ENCODE assay signal across 8 cellular contexts in the genomic region with DNA sequence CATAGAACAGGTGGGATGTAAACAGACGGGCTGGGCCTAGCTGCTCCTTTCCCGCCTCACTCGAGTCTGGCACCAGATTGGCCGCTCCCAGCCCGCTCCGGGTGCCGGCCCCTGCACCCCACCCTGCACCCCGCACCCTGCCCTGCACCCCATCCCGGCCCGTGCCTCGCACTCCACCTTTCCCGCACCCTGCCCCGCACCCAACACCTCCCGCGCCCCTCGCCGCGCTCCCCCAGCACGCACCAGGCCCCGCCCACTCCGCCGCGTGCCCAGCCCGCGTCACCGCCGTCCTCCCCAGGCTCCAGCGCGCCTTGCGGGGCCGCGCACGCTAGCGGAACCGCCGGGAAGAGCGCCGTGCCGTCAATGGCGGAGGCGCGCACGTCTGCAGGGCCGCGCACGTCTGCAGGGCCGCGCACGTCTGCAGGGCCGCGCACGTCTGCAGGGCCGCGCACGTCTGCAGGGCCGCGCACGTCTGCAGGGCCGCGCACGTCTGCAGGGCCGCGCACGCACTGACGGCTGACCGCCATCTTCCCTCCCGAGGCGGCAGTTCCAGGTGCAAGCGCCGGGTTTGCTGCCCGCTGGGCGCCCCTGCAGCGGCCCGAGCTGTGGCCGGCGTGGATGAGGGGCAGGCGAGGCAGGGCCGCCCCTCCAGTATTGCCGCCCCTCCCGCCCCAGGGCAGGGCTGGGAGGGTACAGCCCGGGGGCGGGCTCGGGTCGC. TPM values are rescaled to one million over a fixed set of nuclear protein-coding genes. Genes with fewer than 3 reads are reported as not detected.
DNase-seq lines count a peak whose midpoint lies in the region; ATAC-seq and TF ChIP-seq lines count a peak whose summit lies in the region.

Gene UBE3C (plus strand): TSS at position 503 of the 718 bp plus-strand sequence. CDS start 347 bp downstream, outside the sequence.

- H3K4me3 ChIP-seq in BJ (ENCODE audit: low read depth, low read length): peak within 1 kb of the TSS; percentile 81

- CTCF ChIA-PET in BJ (lab: Yijun Ruan, JAX): no interaction called here
- CTCF ChIA-PET in activated CD4-positive, alpha-beta T cell treated with anti-CD3 and anti-CD28 coated beads, Interleukin-2, amount 10 ng/mL, durations not matched to agents 7 days and 5 days (lab: Charles Lee): interaction anchor here (0.7 to 1.4 kb wide), 3 partner anchors 8 to 1566 kb away, joined by 3 to 4 read pairs (median 3); partner anchors contain the start of genes LMBR1 and NCAPG2

- peaks cover 41% of the 10 kb centered on the region for H3K4me1 Mint-ChIP-seq in activated CD4-positive, alpha-beta T cell treated with anti-CD3 and anti-CD28 coated beads, Interleukin-2, amount 10 ng/mL, durations not matched to agents 7 days and 5 days

- peak; percentile 28 for DNase-seq in BJ (ENCODE audit: low read depth)
- DNase-seq in NCI-H69 (lab: John Stamatoyannopoulos, UW): peak; percentile 97
- DNase-seq in activated CD4-positive, alpha-beta T cell treated with anti-CD3 and anti-CD28 coated beads, Interleukin-2, amount 10 ng/mL, durations not matched to agents 7 days and 5 days: peak; percentile 88
- DNase-seq in cortex of kidney (lab: John Stamatoyannopoulos, UW): peak; percentile 25
- DNase-seq in left lobe of liver (ENCODE audit: low spot score): peak; percentile 94
- peak; percentile 91 to 93 for DNase-seq in stimulated activated CD4-positive, alpha-beta T cell treated with anti-CD3 and anti-CD28 coated beads, Interleukin-2, amount 100 ng/mL, for 24 hours

- H3K27ac Mint-ChIP-seq in activated CD4-positive, alpha-beta T cell treated with anti-CD3 and anti-CD28 coated beads, Interleukin-2, amount 10 ng/mL, durations not matched to agents 7 days and 5 days: peak within 1 kb of the TSS; percentile 99

- no peak for TF ChIP-seq CTCF in BJ (IDR thresholded peaks at IDR 0.05; ENCODE audit: insufficient read depth, low read depth, low read length)

- H3K36me3 Mint-ChIP-seq in activated CD4-positive, alpha-beta T cell treated with anti-CD3 and anti-CD28 coated beads, Interleukin-2, amount 10 ng/mL, durations not matched to agents 7 days and 5 days (ENCODE audit: low read depth): peaks cover 29% of the 10 kb centered on the region

- peak; percentile 73 for ATAC-seq in GM19328 (IDR thresholded peaks at IDR 0.05; ENCODE audit: unreplicated experiment)
- peak; percentile 66 for ATAC-seq in HG03469 (IDR thresholded peaks at IDR 0.05; ENCODE audit: unreplicated experiment)
- peak; percentile 92 for ATAC-seq in left lobe of liver

- H3K27me3 Mint-ChIP-seq in activated CD4-positive, alpha-beta T cell treated with anti-CD3 and anti-CD28 coated beads, Interleukin-2, amount 10 ng/mL, durations not matched to agents 7 days and 5 days: no peaks in the 10 kb centered on the region

- no peaks in the 10 kb centered on the region for H3K9me3 Mint-ChIP-seq in activated CD4-positive, alpha-beta T cell treated with anti-CD3 and anti-CD28 coated beads, Interleukin-2, amount 10 ng/mL, durations not matched to agents 7 days and 5 days

- no peaks in the 10 kb centered on the region for H3K27me3 ChIP-seq in BJ (ENCODE audit: control insufficient read depth, insufficient read depth, low read length)

- H3K4me3 Mint-ChIP-seq in activated CD4-positive, alpha-beta T cell treated with anti-CD3 and anti-CD28 coated beads, Interleukin-2, amount 10 ng/mL, durations not matched to agents 7 days and 5 days: peak within 1 kb of the TSS; percentile 78

- POLR2A ChIA-PET in BJ (lab: Charles Lee): no interaction called here
- POLR2A ChIA-PET in activated CD4-positive, alpha-beta T cell treated with anti-CD3 and anti-CD28 coated beads, Interleukin-2, amount 10 ng/mL, durations not matched to agents 7 days and 5 days (lab: Charles Lee): no interaction called here

- H3K36me3 ChIP-seq in BJ (ENCODE audit: control insufficient read depth, insufficient read depth, low read length): peaks cover 6% of the 10 kb centered on the region; the same call in 1 of the 2 replicates

RNA-seq across cellular contexts. Expression of gene UBE3C, which starts in this region (rescaled TPM):
- 50.0 and 58.1 TPM in 2 replicates for polyA plus RNA-seq in BJ (2011; rRNA removed)
- 47.7 and 56.3 TPM in 2 replicates for polyA minus RNA-seq in BJ (2011; rRNA and poly(A)+ RNA removed)
- total RNA-seq in activated CD4-positive, alpha-beta T cell treated with anti-CD3 and anti-CD28 coated beads, Interleukin-2, amount 10 ng/mL, durations not matched to agents 7 days and 5 days: 10 to 100 TPM; 50.3 to 51.3 TPM
- 29.2 TPM for total RNA-seq in left lobe of liver

Comparison
In these comparisons a context has a peak if more than half of its experiments do, and no peak if none do; other contexts are left out.
1. Peak in every context shown above with its lines: DNase-seq, ATAC-seq and H3K4me3 ChIP-seq.
2. DNase-seq: peak in every context shown above with its lines; median percentile 97 in NCI-H69; 94 in left lobe of liver; 92 in stimulated activated CD4-positive, alpha-beta T cell treated with anti-CD3 and anti-CD28 coated beads, Interleukin-2, amount 100 ng/mL, for 24 hours; 88 in activated CD4-positive, alpha-beta T cell treated with anti-CD3 and anti-CD28 coated beads, Interleukin-2, amount 10 ng/mL, durations not matched to agents 7 days and 5 days; 28 in BJ; 25 in cortex of kidney.